Comparison of ENCODE assay signal across 8 cellular contexts in the genomic region with DNA sequence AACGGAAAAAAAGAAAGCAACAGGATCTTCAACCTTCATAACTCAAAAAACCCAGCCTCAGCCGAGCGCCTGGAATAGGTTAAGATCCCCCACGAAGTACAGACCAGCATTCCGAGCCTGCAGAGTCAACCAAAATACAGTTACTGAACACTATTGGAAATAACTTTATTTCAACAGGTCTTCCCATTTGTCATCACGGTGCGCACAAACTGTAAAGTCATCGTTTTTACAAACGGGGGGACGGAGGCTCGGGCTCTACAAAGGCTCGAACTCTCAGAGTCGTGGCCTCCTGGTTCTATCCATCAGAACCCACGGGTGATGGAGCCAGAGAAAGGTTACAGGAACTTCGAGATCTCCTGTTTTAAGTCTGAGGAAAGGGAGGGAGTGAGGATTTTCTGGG. TPM values are rescaled to one million over a fixed set of nuclear protein-coding genes. Genes with fewer than 3 reads are reported as not detected.
DNase-seq lines count a peak whose midpoint lies in the region; ATAC-seq and TF ChIP-seq lines count a peak whose summit lies in the region.

No MANE protein-coding gene starts in this region.

- H3K36me3 ChIP-seq in Peyer's patch, result no peaks in the 10 kb centered on the region
- H3K36me3 ChIP-seq in muscle layer of colon (ENCODE audit: insufficient read depth, low read length), result no peaks in the 10 kb centered on the region

- no peak for ATAC-seq in GM19397 (IDR thresholded peaks at IDR 0.05; ENCODE audit: unreplicated experiment)

- no peak for TF ChIP-seq CTCF in Peyer's patch (IDR thresholded peaks at IDR 0.05)
- TF ChIP-seq CTCF in dorsolateral prefrontal cortex (IDR thresholded peaks at IDR 0.05 in 54 of 56, conservative IDR thresholded peaks at IDR 0.05 in 2 of 56; ENCODE audit: low read depth in 1 of 56, partially characterized antibody in 56 of 56), result no peak

- intact Hi-C loops in dorsolateral prefrontal cortex (cut with DNase I), result loop anchor here in 1 of 2 donors (2.0 to 5.0 kb wide), 2 partner anchors 37 to 58 kb away; a partner anchor contains a TSS

- peak overlapping the region; percentile 93 to 97 (median 95) for H3K27ac ChIP-seq in Peyer's patch
- peak overlapping the region in 58 of 59 donors; percentile 80 to 99 (median 98) for H3K27ac ChIP-seq in dorsolateral prefrontal cortex
- H3K27ac ChIP-seq in muscle layer of colon (ENCODE audit: low read depth, low read length), result peak overlapping the region; percentile 90

- H3K9me3 ChIP-seq in Peyer's patch, result no peaks in the 10 kb centered on the region
- no peaks in the 10 kb centered on the region for H3K9me3 ChIP-seq in muscle layer of colon (ENCODE audit: low read length)

- peak overlapping the region; percentile 52 for H3K9ac ChIP-seq in muscle layer of colon (ENCODE audit: low read length)

- TF ChIP-seq POLR2A in Peyer's patch (IDR thresholded peaks at IDR 0.05), result no peak

- DNase-seq in NCI-H146 (lab: John Stamatoyannopoulos, UW), result peak; percentile 32
- no peak for DNase-seq in NCI-H146 treated with DMSO at 0.1 percent for 48 hours (lab: John Stamatoyannopoulos, UW; ENCODE audit: unreplicated experiment)
- DNase-seq in Peyer's patch, result peak in 1 of 3 donors; percentile 29
- peak in 1 of 10 donors; percentile 33 for DNase-seq in dorsolateral prefrontal cortex
- DNase-seq in activated gamma-delta T cell treated with Interleukin-2 at 50 U/mL for 16 hours, result no peak
- DNase-seq in NCI-H2029 (lab: John Stamatoyannopoulos, UW), result no peak

- H3K4me3 ChIP-seq in Peyer's patch, result peak overlapping the region; percentile 81 to 97 (median 92)
- H3K4me3 ChIP-seq in dorsolateral prefrontal cortex, result peak overlapping the region; percentile 62 to 92 (median 80)
- peak overlapping the region; percentile 82 to 94 for H3K4me3 ChIP-seq in muscle layer of colon (ENCODE audit: low read depth in 1 of 2, low read length in 2 of 2)

- H3K27me3 ChIP-seq in Peyer's patch (no peaks in the 10 kb centered on the region), dorsolateral prefrontal cortex (no peaks in the 10 kb centered on the region), muscle layer of colon (ENCODE audit: control insufficient read depth in 1 of 2, insufficient read depth in 2 of 2, low read length in 2 of 2) (no peaks in the 10 kb centered on the region)

- peaks cover 0 to 49% (median 6%) of the 10 kb centered on the region in 4 donors for H3K4me1 ChIP-seq in Peyer's patch
- H3K4me1 ChIP-seq in muscle layer of colon (ENCODE audit: insufficient read depth, low read length), result peaks cover 34% of the 10 kb centered on the region

RNA-seq across cellular contexts. Expression of a gene that starts 1.1 kb away (rescaled TPM):
- total RNA-seq in Peyer's patch, result 100 to 1,000 TPM; 317 to 474 (median 395) TPM
- 1,000 to 10,000 TPM in 9 of 120 experiments, 100 to 1,000 TPM in 111; 537 to 1,262 (median 829) TPM for total RNA-seq in dorsolateral prefrontal cortex

RNA-seq across cellular contexts. Expression of a gene that starts 57.1 kb away (rescaled TPM):
- total RNA-seq in Peyer's patch (10 to 100 TPM; 33.0 to 66.2 (median 59.5) TPM), dorsolateral prefrontal cortex (10 to 100 TPM; 37.2 to 62.1 (median 49.0) TPM)
